Comparison of ENCODE assay signal across 8 cellular contexts in genomic region chr19:49637865-49638350, GRCh38. TPM values are rescaled to one million over a fixed set of nuclear protein-coding genes. Genes with fewer than 3 reads are reported as not detected.
A peak's percentile ranks its signal among the peaks of the same experiment; 100 is the strongest.
DNase-seq lines count a peak whose midpoint lies in the region; ATAC-seq and TF ChIP-seq lines count a peak whose summit lies in the region.

No MANE protein-coding gene starts in this region.

- peaks cover 11% of the 10 kb centered on the region for H3K27me3 ChIP-seq in neural progenitor cell

- no peak overlapping the region for H3K9ac ChIP-seq in neural progenitor cell

- peaks cover 42% of the 10 kb centered on the region for H3F3A ChIP-seq in neural progenitor cell (ENCODE audit: low read depth)

- H3K4me2 ChIP-seq in neural progenitor cell: peak overlapping the region; percentile 87

- H3K4me1 ChIP-seq in neural progenitor cell: peaks cover 41% of the 10 kb centered on the region

- POLR2A ChIA-PET in activated CD4-positive, alpha-beta T cell treated with anti-CD3 and anti-CD28 coated beads, Interleukin-2, amount 10 ng/mL, durations not matched to agents 7 days and 5 days (lab: Charles Lee): no interaction called here

- H3K36me3 Mint-ChIP-seq in activated CD4-positive, alpha-beta T cell treated with anti-CD3 and anti-CD28 coated beads, Interleukin-2, amount 10 ng/mL, durations not matched to agents 7 days and 5 days (ENCODE audit: low read depth): no peaks in the 10 kb centered on the region
- H3K36me3 Mint-ChIP-seq in neural progenitor cell: peaks cover 3% of the 10 kb centered on the region

- H3K79me2 ChIP-seq in neural progenitor cell (ENCODE audit: low read depth): peaks cover 8% of the 10 kb centered on the region

- ATAC-seq in HG03442 (IDR thresholded peaks at IDR 0.05; ENCODE audit: unreplicated experiment) (no peak), GM18502 (IDR thresholded peaks at IDR 0.05; ENCODE audit: poor library complexity, unreplicated experiment) (no peak)

- in situ Hi-C loops in GM13976 (cut with MboI; ENCODE audit: low sequenced_read_pairs, unreplicated experiment): no loop called here

- no peak for DNase-seq in activated CD4-positive, alpha-beta T cell treated with anti-CD3 and anti-CD28 coated beads, Interleukin-2, amount 10 ng/mL, durations not matched to agents 7 days and 5 days
- DNase-seq in activated CD4-positive, alpha-beta T cell treated with anti-CD3 and anti-CD28 coated beads for 1 hour: no peak
- peak; percentile 49 for DNase-seq in T1000 (lab: John Stamatoyannopoulos, UW)
- DNase-seq in fibroblast of the aortic adventitia (ENCODE audit: low read depth): peak; percentile 81
- DNase-seq in neural progenitor cell (ENCODE audit: low spot score): peak; percentile 64
- no peak for DNase-seq in GM13976 (ENCODE audit: low spot score)

- H3K4me1 Mint-ChIP-seq in activated CD4-positive, alpha-beta T cell treated with anti-CD3 and anti-CD28 coated beads, Interleukin-2, amount 10 ng/mL, durations not matched to agents 7 days and 5 days: peaks cover 35% of the 10 kb centered on the region
- peaks cover 55% of the 10 kb centered on the region for H3K4me1 Mint-ChIP-seq in neural progenitor cell

- H3K4me3 Mint-ChIP-seq in activated CD4-positive, alpha-beta T cell treated with anti-CD3 and anti-CD28 coated beads, Interleukin-2, amount 10 ng/mL, durations not matched to agents 7 days and 5 days: peak overlapping the region; percentile 42
- peak overlapping the region; percentile 82 for H3K4me3 Mint-ChIP-seq in neural progenitor cell

- H2AFZ ChIP-seq in neural progenitor cell (replicated peaks): no peak overlapping the region

- H3K27ac ChIP-seq in neural progenitor cell: no peak overlapping the region

- H3K27ac Mint-ChIP-seq in activated CD4-positive, alpha-beta T cell treated with anti-CD3 and anti-CD28 coated beads, Interleukin-2, amount 10 ng/mL, durations not matched to agents 7 days and 5 days: no peak overlapping the region
- H3K27ac Mint-ChIP-seq in neural progenitor cell: no peak overlapping the region

- H3K9me3 Mint-ChIP-seq in activated CD4-positive, alpha-beta T cell treated with anti-CD3 and anti-CD28 coated beads, Interleukin-2, amount 10 ng/mL, durations not matched to agents 7 days and 5 days: no peaks in the 10 kb centered on the region
- no peaks in the 10 kb centered on the region for H3K9me3 Mint-ChIP-seq in neural progenitor cell

- no peaks in the 10 kb centered on the region for H3K9me3 ChIP-seq in neural progenitor cell (ENCODE audit: low read depth)

- H3K4me3 ChIP-seq in fibroblast of the aortic adventitia (ENCODE audit: low read depth, low read length) (peak overlapping the region; percentile 83), neural progenitor cell (peak overlapping the region; percentile 20)

- H3K36me3 ChIP-seq in neural progenitor cell: no peaks in the 10 kb centered on the region

- no peak for TF ChIP-seq CTCF in fibroblast of the aortic adventitia (IDR thresholded peaks at IDR 0.05; ENCODE audit: insufficient read depth, low read length)
- no peak for TF ChIP-seq CTCF in neural progenitor cell (IDR thresholded peaks at IDR 0.05)
- TF ChIP-seq CTCF in GM13976 (IDR thresholded peaks at IDR 0.05; ENCODE audit: borderline replicate concordance, control extremely low read depth, extremely low read depth, insufficient read depth, missing control alignments): no peak

- CTCF ChIA-PET in activated CD4-positive, alpha-beta T cell treated with anti-CD3 and anti-CD28 coated beads, Interleukin-2, amount 10 ng/mL, durations not matched to agents 7 days and 5 days (lab: Charles Lee): interaction anchor here (1.1 kb wide), 1 partner anchor 210 kb away, joined by 4 read pairs; no protein-coding TSS in a partner anchor

- peaks cover 1% of the 10 kb centered on the region for H4K20me1 ChIP-seq in neural progenitor cell (ENCODE audit: low read depth)

- peaks cover 7% of the 10 kb centered on the region for H3K27me3 Mint-ChIP-seq in activated CD4-positive, alpha-beta T cell treated with anti-CD3 and anti-CD28 coated beads, Interleukin-2, amount 10 ng/mL, durations not matched to agents 7 days and 5 days
- H3K27me3 Mint-ChIP-seq in neural progenitor cell (ENCODE audit: insufficient read depth, low read depth): peaks cover 12% of the 10 kb centered on the region

RNA-seq across cellular contexts. Expression of gene RRAS, which starts 2.0 kb away (rescaled TPM):
- 1 to 10 TPM; 9.0 to 9.5 TPM for total RNA-seq in activated CD4-positive, alpha-beta T cell treated with anti-CD3 and anti-CD28 coated beads, Interleukin-2, amount 10 ng/mL, durations not matched to agents 7 days and 5 days
- total RNA-seq in fibroblast of the aortic adventitia (ENCODE audit: low replicate concordance) (13.7 and 52.4 TPM in 2 replicates), neural progenitor cell (ENCODE audit: low replicate concordance) (9.6 and 15.2 TPM in 2 replicates)

RNA-seq across cellular contexts. Expression of gene SCAF1, which starts 4.1 kb away (rescaled TPM):
- total RNA-seq in activated CD4-positive, alpha-beta T cell treated with anti-CD3 and anti-CD28 coated beads, Interleukin-2, amount 10 ng/mL, durations not matched to agents 7 days and 5 days: 10 to 100 TPM; 48.1 to 59.9 TPM
- total RNA-seq in fibroblast of the aortic adventitia (ENCODE audit: low replicate concordance) (16.9 and 41.1 TPM in 2 replicates), neural progenitor cell (ENCODE audit: low replicate concordance) (8.7 and 27.5 TPM in 2 replicates)

RNA-seq across cellular contexts. Expression of gene IRF3, which starts 27.7 kb away (rescaled TPM):
- 100 to 1,000 TPM; 157 to 168 TPM for total RNA-seq in activated CD4-positive, alpha-beta T cell treated with anti-CD3 and anti-CD28 coated beads, Interleukin-2, amount 10 ng/mL, durations not matched to agents 7 days and 5 days
- total RNA-seq in fibroblast of the aortic adventitia (ENCODE audit: low replicate concordance): 33.3 and 106 TPM in 2 replicates
- total RNA-seq in neural progenitor cell (ENCODE audit: low replicate concordance): 29.5 and 65.1 TPM in 2 replicates

RNA-seq across cellular contexts. Expression of gene BCL2L12, which starts 27.8 kb away (rescaled TPM):
- total RNA-seq in activated CD4-positive, alpha-beta T cell treated with anti-CD3 and anti-CD28 coated beads, Interleukin-2, amount 10 ng/mL, durations not matched to agents 7 days and 5 days: 10 to 100 TPM; 73.9 to 80.7 TPM
- total RNA-seq in fibroblast of the aortic adventitia (ENCODE audit: low replicate concordance) (3.9 and 6.1 TPM in 2 replicates), neural progenitor cell (ENCODE audit: low replicate concordance) (6.1 and 41.8 TPM in 2 replicates)

RNA-seq across cellular contexts. Expression of gene PRMT1, which starts 39.2 kb away (rescaled TPM):
- total RNA-seq in activated CD4-positive, alpha-beta T cell treated with anti-CD3 and anti-CD28 coated beads, Interleukin-2, amount 10 ng/mL, durations not matched to agents 7 days and 5 days: 100 to 1,000 TPM; 125 to 130 TPM
- 32.5 and 164 TPM in 2 replicates for total RNA-seq in fibroblast of the aortic adventitia (ENCODE audit: low replicate concordance)
- 480 and 755 TPM in 2 replicates for total RNA-seq in neural progenitor cell (ENCODE audit: low replicate concordance)

Comparison
In these comparisons a context has a peak if more than half of its experiments do, and no peak if none do; other contexts are left out.
1. DNase-seq: peak in T1000 (single experiment), fibroblast of the aortic adventitia (single experiment) and neural progenitor cell (single experiment); none in activated CD4-positive, alpha-beta T cell treated with anti-CD3 and anti-CD28 coated beads, Interleukin-2, amount 10 ng/mL, durations not matched to agents 7 days and 5 days (single experiment), activated CD4-positive, alpha-beta T cell treated with anti-CD3 and anti-CD28 coated beads for 1 hour (single experiment) and GM13976 (single experiment).